In the genomic region with DNA sequence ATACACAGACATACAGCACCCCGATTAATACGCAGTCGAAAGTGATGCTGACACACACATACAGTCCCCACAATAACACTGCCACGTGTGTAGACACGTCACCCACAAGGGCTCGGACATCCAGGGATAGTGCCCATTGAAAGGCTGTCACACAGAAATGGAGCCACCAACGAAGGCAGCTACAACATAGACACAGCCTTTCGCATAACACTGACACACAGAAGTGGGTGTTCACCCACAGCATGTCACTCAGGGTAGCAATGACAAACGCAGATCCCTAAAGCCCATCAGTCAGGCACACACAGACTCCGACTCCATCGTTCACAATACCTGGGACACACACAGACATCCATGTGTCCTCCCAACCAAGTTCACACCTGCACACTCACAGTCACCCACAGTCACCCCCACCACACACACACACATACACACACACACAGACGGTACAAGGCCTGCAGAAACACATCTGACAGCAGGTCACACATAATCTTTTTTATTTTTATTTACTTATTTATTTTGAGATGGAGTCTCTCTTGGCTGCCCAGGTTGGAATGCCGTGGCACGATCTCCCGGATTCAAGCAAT, we compare ENCODE assay signal across 1 cellular context.
A peak's percentile ranks its signal among the peaks of the same experiment; 100 is the strongest.
TF ChIP-seq lines count a peak whose summit lies in the region.

No MANE protein-coding gene starts in this region.

TF ChIP-seq in H1, 55 proteins besides CTCF, POLR2A, EP300 and RAD21:
- TF ChIP-seq SP4 (IDR thresholded peaks at IDR 0.05; ENCODE audit: low read length) = no peak
- peak; percentile 46 for TF ChIP-seq EZH2 (IDR thresholded peaks at IDR 0.05; ENCODE audit: low read depth, low read length, severe bottlenecking)
- peak; percentile 9; the same call in 1 of the 2 replicates for TF ChIP-seq SUZ12 (IDR thresholded peaks at IDR 0.05; ENCODE audit: low read length)
